In the genomic region with DNA sequence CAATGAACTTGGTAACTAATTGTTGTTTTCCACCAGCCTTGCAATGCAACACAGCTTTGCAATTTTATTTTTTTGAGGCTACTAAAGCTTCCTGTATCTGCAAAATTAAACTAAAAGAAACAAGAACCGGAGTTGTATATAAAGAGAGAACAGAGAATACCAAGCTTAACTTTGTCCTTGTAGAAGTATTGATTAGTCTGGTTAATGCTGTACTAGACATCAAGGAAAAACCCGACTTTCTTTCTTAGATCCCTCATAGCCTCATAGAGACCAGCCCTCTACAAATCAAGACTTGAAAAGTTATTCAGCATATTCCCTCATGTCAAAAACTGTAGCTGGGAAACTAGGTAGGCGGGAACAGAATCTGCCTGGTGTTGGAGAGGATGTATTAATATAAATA, we compare ENCODE assay signal across 1 cellular context.
A peak's percentile ranks its signal among the peaks of the same experiment; 100 is the strongest.
TF ChIP-seq lines count a peak whose summit lies in the region.

No MANE protein-coding gene starts in this region.

TF ChIP-seq in HepG2, 621 proteins besides CTCF, POLR2A, EP300 and RAD21 (continued from another document):
- TF ChIP-seq RXRA (CRISPR knock-in tag; IDR thresholded peaks at IDR 0.05): no peak
- no peak for TF ChIP-seq KAT7 (CRISPR knock-in tag; IDR thresholded peaks at IDR 0.05; ENCODE audit: borderline replicate concordance)
- TF ChIP-seq MAF1 (CRISPR knock-in tag; IDR thresholded peaks at IDR 0.05; ENCODE audit: borderline replicate concordance): no peak
- 0 out of 2 replicates have a peak, but pooled peaks have one; percentile 19 for TF ChIP-seq KLF6 (CRISPR knock-in tag; IDR thresholded peaks at IDR 0.05)
- TF ChIP-seq PPARG (CRISPR knock-in tag; conservative IDR thresholded peaks at IDR 0.05): peak; percentile 56; the same call in 1 of the 2 replicates
- TF ChIP-seq SKI (IDR thresholded peaks at IDR 0.05; ENCODE audit: partially characterized antibody): no peak
- TF ChIP-seq RBM22 (optimal IDR thresholded peaks at IDR 0.05; ENCODE audit: low read length): no peak
- TF ChIP-seq ZNF20 (CRISPR knock-in tag; IDR thresholded peaks at IDR 0.05): no peak
- TF ChIP-seq MTA1 (CRISPR knock-in tag; IDR thresholded peaks at IDR 0.05; ENCODE audit: borderline replicate concordance): no peak
- no peak for TF ChIP-seq FLYWCH1 (CRISPR knock-in tag; IDR thresholded peaks at IDR 0.05)
- TF ChIP-seq RARA (CRISPR knock-in tag; IDR thresholded peaks at IDR 0.05): peak; percentile 37; the same call in 1 of the 2 replicates
- TF ChIP-seq CREM (IDR thresholded peaks at IDR 0.05): peak; percentile 43; the same call in 1 of the 2 replicates
- TF ChIP-seq CREM (CRISPR knock-in tag; IDR thresholded peaks at IDR 0.05): no peak
- TF ChIP-seq KDM5B (CRISPR knock-in tag; IDR thresholded peaks at IDR 0.05; ENCODE audit: borderline replicate concordance): no peak
- TF ChIP-seq, protein P1, sequence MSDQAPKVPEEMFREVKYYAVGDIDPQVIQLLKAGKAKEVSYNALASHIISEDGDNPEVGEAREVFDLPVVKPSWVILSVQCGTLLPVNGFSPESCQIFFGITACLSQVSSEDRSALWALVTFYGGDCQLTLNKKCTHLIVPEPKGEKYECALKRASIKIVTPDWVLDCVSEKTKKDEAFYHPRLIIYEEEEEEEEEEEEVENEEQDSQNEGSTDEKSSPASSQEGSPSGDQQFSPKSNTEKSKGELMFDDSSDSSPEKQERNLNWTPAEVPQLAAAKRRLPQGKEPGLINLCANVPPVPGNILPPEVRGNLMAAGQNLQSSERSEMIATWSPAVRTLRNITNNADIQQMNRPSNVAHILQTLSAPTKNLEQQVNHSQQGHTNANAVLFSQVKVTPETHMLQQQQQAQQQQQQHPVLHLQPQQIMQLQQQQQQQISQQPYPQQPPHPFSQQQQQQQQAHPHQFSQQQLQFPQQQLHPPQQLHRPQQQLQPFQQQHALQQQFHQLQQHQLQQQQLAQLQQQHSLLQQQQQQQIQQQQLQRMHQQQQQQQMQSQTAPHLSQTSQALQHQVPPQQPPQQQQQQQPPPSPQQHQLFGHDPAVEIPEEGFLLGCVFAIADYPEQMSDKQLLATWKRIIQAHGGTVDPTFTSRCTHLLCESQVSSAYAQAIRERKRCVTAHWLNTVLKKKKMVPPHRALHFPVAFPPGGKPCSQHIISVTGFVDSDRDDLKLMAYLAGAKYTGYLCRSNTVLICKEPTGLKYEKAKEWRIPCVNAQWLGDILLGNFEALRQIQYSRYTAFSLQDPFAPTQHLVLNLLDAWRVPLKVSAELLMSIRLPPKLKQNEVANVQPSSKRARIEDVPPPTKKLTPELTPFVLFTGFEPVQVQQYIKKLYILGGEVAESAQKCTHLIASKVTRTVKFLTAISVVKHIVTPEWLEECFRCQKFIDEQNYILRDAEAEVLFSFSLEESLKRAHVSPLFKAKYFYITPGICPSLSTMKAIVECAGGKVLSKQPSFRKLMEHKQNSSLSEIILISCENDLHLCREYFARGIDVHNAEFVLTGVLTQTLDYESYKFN (CRISPR knock-in tag; conservative IDR thresholded peaks at IDR 0.05): peak; percentile 58
- TF ChIP-seq ZNF607 (CRISPR knock-in tag; IDR thresholded peaks at IDR 0.05; ENCODE audit: borderline replicate concordance): no peak
- no peak for TF ChIP-seq MAX (IDR thresholded peaks at IDR 0.05)
- TF ChIP-seq ZSCAN29 (CRISPR knock-in tag; conservative IDR thresholded peaks at IDR 0.05): peak; percentile 69; the same call in 1 of the 2 replicates
- no peak for TF ChIP-seq ZNF562 (CRISPR knock-in tag; IDR thresholded peaks at IDR 0.05; ENCODE audit: borderline replicate concordance)
- TF ChIP-seq ZNF800 (CRISPR knock-in tag; IDR thresholded peaks at IDR 0.05): no peak
- 0 out of 2 replicates have a peak, but pooled peaks have one; percentile 41 for TF ChIP-seq RORA (CRISPR knock-in tag; IDR thresholded peaks at IDR 0.05)
- peak; percentile 38; the same call in 1 of the 2 replicates for TF ChIP-seq RXRB (CRISPR knock-in tag; IDR thresholded peaks at IDR 0.05; ENCODE audit: borderline replicate concordance)
- no peak for TF ChIP-seq GTF2F1 (IDR thresholded peaks at IDR 0.05; ENCODE audit: low read length)
- TF ChIP-seq STAG1 (CRISPR knock-in tag; IDR thresholded peaks at IDR 0.05): no peak
- TF ChIP-seq, protein P2, sequence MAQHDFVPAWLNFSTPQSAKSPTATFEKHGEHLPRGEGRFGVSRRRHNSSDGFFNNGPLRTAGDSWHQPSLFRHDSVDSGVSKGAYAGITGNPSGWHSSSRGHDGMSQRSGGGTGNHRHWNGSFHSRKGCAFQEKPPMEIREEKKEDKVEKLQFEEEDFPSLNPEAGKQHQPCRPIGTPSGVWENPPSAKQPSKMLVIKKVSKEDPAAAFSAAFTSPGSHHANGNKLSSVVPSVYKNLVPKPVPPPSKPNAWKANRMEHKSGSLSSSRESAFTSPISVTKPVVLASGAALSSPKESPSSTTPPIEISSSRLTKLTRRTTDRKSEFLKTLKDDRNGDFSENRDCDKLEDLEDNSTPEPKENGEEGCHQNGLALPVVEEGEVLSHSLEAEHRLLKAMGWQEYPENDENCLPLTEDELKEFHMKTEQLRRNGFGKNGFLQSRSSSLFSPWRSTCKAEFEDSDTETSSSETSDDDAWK (CRISPR knock-in tag; IDR thresholded peaks at IDR 0.05): no peak
- TF ChIP-seq ZNF790 (CRISPR knock-in tag; IDR thresholded peaks at IDR 0.05; ENCODE audit: borderline replicate concordance): no peak
- TF ChIP-seq HCFC1 (IDR thresholded peaks at IDR 0.05; ENCODE audit: low read depth, low read length): no peak
- TF ChIP-seq ZNF558 (CRISPR knock-in tag; IDR thresholded peaks at IDR 0.05; ENCODE audit: borderline replicate concordance): no peak
- TF ChIP-seq, protein P3, sequence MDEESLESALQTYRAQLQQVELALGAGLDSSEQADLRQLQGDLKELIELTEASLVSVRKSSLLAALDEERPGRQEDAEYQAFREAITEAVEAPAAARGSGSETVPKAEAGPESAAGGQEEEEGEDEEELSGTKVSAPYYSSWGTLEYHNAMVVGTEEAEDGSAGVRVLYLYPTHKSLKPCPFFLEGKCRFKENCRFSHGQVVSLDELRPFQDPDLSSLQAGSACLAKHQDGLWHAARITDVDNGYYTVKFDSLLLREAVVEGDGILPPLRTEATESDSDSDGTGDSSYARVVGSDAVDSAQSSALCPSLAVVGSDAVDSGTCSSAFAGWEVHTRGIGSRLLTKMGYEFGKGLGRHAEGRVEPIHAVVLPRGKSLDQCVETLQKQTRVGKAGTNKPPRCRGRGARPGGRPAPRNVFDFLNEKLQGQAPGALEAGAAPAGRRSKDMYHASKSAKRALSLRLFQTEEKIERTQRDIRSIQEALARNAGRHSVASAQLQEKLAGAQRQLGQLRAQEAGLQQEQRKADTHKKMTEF (CRISPR knock-in tag; IDR thresholded peaks at IDR 0.05): 0 out of 2 replicates have a peak, but pooled peaks have one; percentile 10
- peak; percentile 75 for TF ChIP-seq GATAD2A (CRISPR knock-in tag; IDR thresholded peaks at IDR 0.05)
- TF ChIP-seq MED1 (CRISPR knock-in tag; IDR thresholded peaks at IDR 0.05): no peak
- TF ChIP-seq BCL6 (CRISPR knock-in tag; IDR thresholded peaks at IDR 0.05): peak; percentile 95
- TF ChIP-seq ZNF619 (CRISPR knock-in tag; IDR thresholded peaks at IDR 0.05): no peak
- no peak for TF ChIP-seq GTF3A (CRISPR knock-in tag; conservative IDR thresholded peaks at IDR 0.05)
- 0 out of 2 replicates have a peak, but pooled peaks have one; percentile 53 for TF ChIP-seq NFIC (IDR thresholded peaks at IDR 0.05; ENCODE audit: low read length)
- TF ChIP-seq HNF4A (CRISPR knock-in tag; IDR thresholded peaks at IDR 0.05): no peak
- no peak for TF ChIP-seq ZFP36L2 (CRISPR knock-in tag; IDR thresholded peaks at IDR 0.05)
- TF ChIP-seq ARID2 (CRISPR knock-in tag; IDR thresholded peaks at IDR 0.05; ENCODE audit: borderline replicate concordance): no peak
- no peak for TF ChIP-seq SRF (IDR thresholded peaks at IDR 0.05; ENCODE audit: low read depth, low read length)
- TF ChIP-seq ELF1 (CRISPR knock-in tag; IDR thresholded peaks at IDR 0.05): no peak
- no peak for TF ChIP-seq CC2D1A (CRISPR knock-in tag; IDR thresholded peaks at IDR 0.05)
- no peak for TF ChIP-seq TCF12 (IDR thresholded peaks at IDR 0.05)
- TF ChIP-seq TCF12 (CRISPR knock-in tag; IDR thresholded peaks at IDR 0.05): no peak
